Comparison of ENCODE assay signal across 21 cellular contexts in the genomic region with DNA sequence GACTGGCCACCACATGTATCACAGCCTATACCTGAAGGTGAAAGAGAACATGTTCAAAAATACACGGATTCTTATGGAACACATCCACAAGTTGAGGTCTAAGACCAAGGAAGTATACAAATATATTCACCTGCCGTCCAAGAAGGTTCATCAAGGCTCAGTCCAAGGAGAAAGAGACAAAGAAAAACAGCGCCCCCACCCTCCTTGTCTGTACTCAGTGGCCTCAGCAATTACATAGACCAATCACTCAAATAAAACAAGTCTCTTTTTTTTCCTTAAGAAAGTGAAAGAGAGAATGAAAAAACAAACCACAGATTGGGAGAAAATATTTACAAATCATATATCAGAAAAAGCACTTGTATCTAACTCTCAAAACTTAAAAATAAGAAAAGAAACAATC. TPM values are rescaled to one million over a fixed set of nuclear protein-coding genes. Genes with fewer than 3 reads are reported as not detected.
DNase-seq lines count a peak whose midpoint lies in the region; TF ChIP-seq lines count a peak whose summit lies in the region.
"Had no signal": no experiment of that assay in that cellular context is flagged by ENCODE, and none has a peak within 500 bp of the region (broad histone marks: within the 10 kb centered on the region; RNA-seq: fewer than 3 reads in every experiment).

No MANE protein-coding gene starts in this region.

- in situ Hi-C loops in KBM-7 (cut with MboI; ENCODE audit: low pct_unique_long_range_greater_than_20kb, low sequenced_read_pairs): no loop called here

- H3K27ac ChIP-seq in OCI-LY7 (ENCODE audit: low read depth, low read length, poor library complexity, severe bottlenecking): no peak overlapping the region
- H3K27ac ChIP-seq: SK-N-MC had no signal

- H4K20me1 ChIP-seq in OCI-LY7 (ENCODE audit: insufficient read depth, low read length): no peaks in the 10 kb centered on the region

- no peak overlapping the region for H2AFZ ChIP-seq in OCI-LY7 (ENCODE audit: low read length)

- H3K79me2 ChIP-seq in OCI-LY7 (ENCODE audit: insufficient read depth, low read depth, low read length): no peaks in the 10 kb centered on the region

- H3K4me1 Mint-ChIP-seq in activated CD4-positive, alpha-beta memory T cell treated with anti-CD3 and anti-CD28 coated beads, Interleukin-2, amount 10 ng/mL, durations not matched to agents 7 days and 5 days: no peaks in the 10 kb centered on the region

- H3K4me3 ChIP-seq in GM06990 (replicated peaks; ENCODE audit: low read depth, low read length): no peak overlapping the region
- H3K4me3 ChIP-seq in OCI-LY7 (ENCODE audit: low read depth, low read length, poor library complexity, severe bottlenecking): no peak overlapping the region
- H3K4me3 ChIP-seq: SK-N-MC had no signal

- BruUV-seq in OCI-LY7 (replicated peaks; lab: Mats Ljungman, UMichigan): no TSS peak

- H3K9me3 Mint-ChIP-seq in activated CD4-positive, alpha-beta memory T cell treated with anti-CD3 and anti-CD28 coated beads, Interleukin-2, amount 10 ng/mL, durations not matched to agents 7 days and 5 days: no peaks in the 10 kb centered on the region
- H3K9me3 Mint-ChIP-seq: CD8-positive, alpha-beta T cell had no signal

- H3K36me3 ChIP-seq in GM06990 (ENCODE audit: control insufficient read depth, insufficient read depth, low read length) (no peaks in the 10 kb centered on the region), OCI-LY7 (ENCODE audit: insufficient read depth, low read length) (no peaks in the 10 kb centered on the region)
- H3K36me3 ChIP-seq: BE2C had no signal

- no peak overlapping the region for H3K4me3 Mint-ChIP-seq in activated CD4-positive, alpha-beta memory T cell treated with anti-CD3 and anti-CD28 coated beads, Interleukin-2, amount 10 ng/mL, durations not matched to agents 7 days and 5 days
- H3K4me3 Mint-ChIP-seq: CD8-positive, alpha-beta T cell had no signal

- H3K4me2 ChIP-seq in OCI-LY7 (ENCODE audit: low read length): no peak overlapping the region

- TF ChIP-seq CTCF in GM06990 (IDR thresholded peaks at IDR 0.05; ENCODE audit: insufficient read depth, low read length, poor library complexity, severe bottlenecking) (peak; percentile 3), OCI-LY7 (conservative IDR thresholded peaks at IDR 0.05; ENCODE audit: low read length) (peak; percentile 52; the same call in 1 of the 2 replicates)

- no peaks in the 10 kb centered on the region for H3K9me3 ChIP-seq in OCI-LY7 (ENCODE audit: low read length)
- H3K9me3 ChIP-seq: BE2C had no signal

- H3K27me3 ChIP-seq in GM06990 (replicated peaks; ENCODE audit: control insufficient read depth, insufficient read depth, low read length): no peaks in the 10 kb centered on the region; the same call in 1 of the 2 replicates

- H3K4me1 ChIP-seq in OCI-LY7 (ENCODE audit: insufficient read depth, low read length, poor library complexity, severe bottlenecking): no peaks in the 10 kb centered on the region
- H3K4me1 ChIP-seq: BE2C had no signal

- no peak overlapping the region for H3K27ac Mint-ChIP-seq in activated CD4-positive, alpha-beta memory T cell treated with anti-CD3 and anti-CD28 coated beads, Interleukin-2, amount 10 ng/mL, durations not matched to agents 7 days and 5 days
- H3K27ac Mint-ChIP-seq: CD8-positive, alpha-beta T cell had no signal

- H3K27me3 Mint-ChIP-seq in activated CD4-positive, alpha-beta memory T cell treated with anti-CD3 and anti-CD28 coated beads, Interleukin-2, amount 10 ng/mL, durations not matched to agents 7 days and 5 days: peaks cover 26% of the 10 kb centered on the region

- POLR2A ChIA-PET in OCI-LY7 (lab: Charles Lee): no interaction called here
- POLR2A ChIA-PET in activated CD4-positive, alpha-beta memory T cell treated with anti-CD3 and anti-CD28 coated beads, Interleukin-2, amount 10 ng/mL, durations not matched to agents 7 days and 5 days (lab: Charles Lee): no interaction called here

- no peaks in the 10 kb centered on the region for H3K9me2 ChIP-seq in OCI-LY7 (ENCODE audit: insufficient read depth, low read length)

- H3K36me3 Mint-ChIP-seq in activated CD4-positive, alpha-beta memory T cell treated with anti-CD3 and anti-CD28 coated beads, Interleukin-2, amount 10 ng/mL, durations not matched to agents 7 days and 5 days (ENCODE audit: low read depth): no peaks in the 10 kb centered on the region
- H3K36me3 Mint-ChIP-seq: CD8-positive, alpha-beta T cell had no signal

- no peak for DNase-seq in GM06990 (ENCODE audit: extremely low read depth, insufficient read length)
- peak; percentile 28 for DNase-seq in KBM-7
- DNase-seq in OCI-LY7 (ENCODE audit: low spot score): no peak
- peak; percentile 7 for DNase-seq in epidermal melanocyte (ENCODE audit: insufficient read length, low spot score)
- no peak for DNase-seq in DMS53 (lab: John Stamatoyannopoulos, UW)
- DNase-seq in NCI-H1694 (lab: John Stamatoyannopoulos, UW): no peak
- no peak for DNase-seq in NCI-H1048 (lab: John Stamatoyannopoulos, UW)
- no peak for DNase-seq in activated CD4-positive, alpha-beta memory T cell treated with anti-CD3 and anti-CD28 coated beads, Interleukin-2, amount 10 ng/mL, durations not matched to agents 7 days and 5 days
- DNase-seq: BE2C; CD8-positive, alpha-beta T cell; GF-D8; IMR-90; NCI-H1092 treated with DMSO at 0.1 percent for 48 hours; NCI-H1694 treated with DMSO at 0.1 percent for 48 hours; NCI-H345; NCI-H69; NK-92 treated with Interleukin-12 subunit alpha and Interleukin-12 subunit beta, amount 100 ng/mL, for 24 hours; T-helper 9 cell had no signal

- CTCF ChIA-PET in OCI-LY7 (lab: Charles Lee; ENCODE audit: unreplicated experiment): no interaction called here
- CTCF ChIA-PET in activated CD4-positive, alpha-beta memory T cell treated with anti-CD3 and anti-CD28 coated beads, Interleukin-2, amount 10 ng/mL, durations not matched to agents 7 days and 5 days (lab: Charles Lee): no interaction called here

- intact Hi-C loops in OCI-LY7 (cut with micrococcal nuclease; ENCODE audit: unreplicated experiment): no loop called here

RNA-seq across cellular contexts. Expression of gene CPXM1, which starts 19.5 kb away (rescaled TPM):
- not detected in 2 replicates for total RNA-seq in OCI-LY7 (2014; rRNA removed; shearing (Covaris generic))
- total RNA-seq in OCI-LY7 (2022): 0.15 TPM in 1 of 2 replicates, not detected in the other
- total RNA-seq in activated CD4-positive, alpha-beta memory T cell treated with anti-CD3 and anti-CD28 coated beads, Interleukin-2, amount 10 ng/mL, durations not matched to agents 7 days and 5 days: under 1 TPM; 0.20 to 0.33 TPM
- total RNA-seq: HT1080 had no signal

RNA-seq across cellular contexts. Expression of gene C20orf141, which starts 33.8 kb away (rescaled TPM):
- total RNA-seq in OCI-LY7 (2014; rRNA removed; shearing (Covaris generic)): not detected in 2 replicates
- not detected in 2 replicates for total RNA-seq in OCI-LY7 (2022)
- total RNA-seq in activated CD4-positive, alpha-beta memory T cell treated with anti-CD3 and anti-CD28 coated beads, Interleukin-2, amount 10 ng/mL, durations not matched to agents 7 days and 5 days: not detected
- total RNA-seq: CD8-positive, alpha-beta T cell; Right ventricle myocardium inferior had no signal

RNA-seq across cellular contexts. Expression of gene TMEM239, which starts 35.2 kb away (rescaled TPM):
- total RNA-seq in OCI-LY7 (2014; rRNA removed; shearing (Covaris generic)): not detected in 2 replicates
- total RNA-seq in OCI-LY7 (2022): not detected in 2 replicates
- not detected for total RNA-seq in activated CD4-positive, alpha-beta memory T cell treated with anti-CD3 and anti-CD28 coated beads, Interleukin-2, amount 10 ng/mL, durations not matched to agents 7 days and 5 days
- total RNA-seq: CD8-positive, alpha-beta T cell; HT1080; IMR-90; Right ventricle myocardium inferior had no signal

RNA-seq across cellular contexts. Expression of gene PCED1A, which starts 59.5 kb away (rescaled TPM):
- total RNA-seq in OCI-LY7 (2014; rRNA removed; shearing (Covaris generic)): 6.9 and 8.4 TPM in 2 replicates
- 9.8 and 10.3 TPM in 2 replicates for total RNA-seq in OCI-LY7 (2022)
- total RNA-seq in activated CD4-positive, alpha-beta memory T cell treated with anti-CD3 and anti-CD28 coated beads, Interleukin-2, amount 10 ng/mL, durations not matched to agents 7 days and 5 days: 10 to 100 TPM; 25.0 to 25.7 TPM

RNA-seq across cellular contexts. Expression of gene VPS16, which starts 59.6 kb away (rescaled TPM):
- total RNA-seq in OCI-LY7 (2014; rRNA removed; shearing (Covaris generic)): 27.0 and 32.6 TPM in 2 replicates
- total RNA-seq in OCI-LY7 (2022): 37.8 and 39.0 TPM in 2 replicates
- total RNA-seq in activated CD4-positive, alpha-beta memory T cell treated with anti-CD3 and anti-CD28 coated beads, Interleukin-2, amount 10 ng/mL, durations not matched to agents 7 days and 5 days: 10 to 100 TPM; 49.7 to 53.0 TPM

Comparison
In these comparisons a context has a peak if more than half of its experiments do, and no peak if none do; other contexts are left out.
1. DNase-seq: peak in KBM-7 (single experiment) and epidermal melanocyte (single experiment); none in GM06990 (single experiment), OCI-LY7 (single experiment), DMS53 (single experiment), NCI-H1694 (single experiment), NCI-H1048 (single experiment) and activated CD4-positive, alpha-beta memory T cell treated with anti-CD3 and anti-CD28 coated beads, Interleukin-2, amount 10 ng/mL, durations not matched to agents 7 days and 5 days (single experiment).